Comparison of ENCODE assay signal across 37 cellular contexts in the genomic region with DNA sequence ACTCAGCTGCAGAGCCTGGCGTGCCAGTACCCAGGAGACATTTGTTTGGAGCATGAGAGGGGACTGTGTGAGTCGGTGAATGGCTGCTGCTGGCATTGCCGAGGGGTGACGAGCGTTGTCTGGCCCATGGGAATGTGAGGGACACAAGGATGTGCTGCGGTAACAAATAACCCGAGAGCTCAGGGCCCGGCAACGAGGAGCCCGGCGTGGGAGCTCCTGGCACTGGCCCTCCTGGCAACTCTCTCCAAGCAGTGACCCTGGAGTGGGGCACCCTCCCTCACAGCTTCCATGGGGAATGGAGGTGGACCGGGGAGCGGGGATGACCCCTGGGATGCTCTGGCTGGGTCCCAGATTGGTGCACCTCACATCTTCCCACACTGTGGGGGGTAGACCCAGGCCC. TPM values are rescaled to one million over a fixed set of nuclear protein-coding genes. Genes with fewer than 3 reads are reported as not detected.
"Had no signal": no experiment of that assay in that cellular context is flagged by ENCODE, and none has a peak within 500 bp of the region (broad histone marks: within the 10 kb centered on the region; RNA-seq: fewer than 3 reads in every experiment).

No MANE protein-coding gene starts in this region.

- FAIRE-seq: astrocyte, TTC549 had no signal

- H3K4me1 ChIP-seq: adrenal gland, body of pancreas, breast epithelium had no signal

- H3K9me3 ChIP-seq: adrenal gland, body of pancreas, breast epithelium had no signal

- H3K4me3 ChIP-seq: adrenal gland, body of pancreas, breast epithelium had no signal

- DNase-seq: activated CD4-positive, alpha-beta memory T cell treated with anti-CD3 and anti-CD28 coated beads, Interleukin-2, amount 10 ng/mL, durations not matched to agents 7 days and 5 days; activated CD4-positive, alpha-beta T cell treated with anti-CD3 and anti-CD28 coated beads for 1 hour; activated CD4-positive, alpha-beta T cell treated with anti-CD3 and anti-CD28 coated beads for 36 hours; activated CD4-positive, alpha-beta T cell treated with anti-CD3 and anti-CD28 coated beads for 48 hours; activated CD4-positive, alpha-beta T cell treated with anti-CD3 and anti-CD28 coated beads, Interleukin-2, amount 10 ng/mL, durations not matched to agents 7 days and 5 days; activated CD4-positive, alpha-beta T cell treated with anti-CD3 and anti-CD28 coated beads, Interleukin-2, amount 50 U/mL, for 48 hours; activated CD4-positive, CD25-positive, alpha-beta regulatory T cell; activated CD8-positive, alpha-beta memory T cell treated with anti-CD3 and anti-CD28 coated beads for 24 hours; activated CD8-positive, alpha-beta memory T cell treated with anti-CD3 and anti-CD28 coated beads, Interleukin-2, amount 10 ng/mL, durations not matched to agents 7 days and 5 days; activated CD8-positive, alpha-beta memory T cell treated with anti-CD3 and anti-CD28 coated beads, Interleukin-2, amount 50 U/mL, for 48 hours; activated CD8-positive, alpha-beta T cell treated with anti-CD3 and anti-CD28 coated beads, Interleukin-2, amount 10 ng/mL, durations not matched to agents 7 days and 5 days; activated effector memory CD4-positive, alpha-beta T cell treated with anti-CD3 and anti-CD28 coated beads, Interleukin-2, amount 50 U/mL, for 16 hours; activated gamma-delta T cell treated with Interleukin-2 at 50 U/mL for 16 hours; activated naive CD4-positive, alpha-beta T cell; activated naive CD4-positive, alpha-beta T cell treated with anti-CD3 and anti-CD28 coated beads for 36 hours; activated naive CD4-positive, alpha-beta T cell treated with anti-CD3 and anti-CD28 coated beads, Interleukin-2, amount 50 U/mL, for 16 hours; activated naive CD8-positive, alpha-beta T cell treated with anti-CD3 and anti-CD28 coated beads for 36 hours; activated T-cell treated with anti-CD3 and anti-CD28 coated beads, Interleukin-2, amount 50 U/mL, for 4 hours; activated T-cell treated with anti-CD3 and anti-CD28 coated beads, Interleukin-2, amount 50 U/mL, for 72 hours; adrenal gland; amniotic stem cell; aorta; body of pancreas; brain microvascular endothelial cell; central memory CD4-positive, alpha-beta T cell; T-helper 1 cell; T-helper 2 cell; T-helper 9 cell; WERI-Rb-1 had no signal

- ATAC-seq: activated CD4-positive, alpha-beta T cell treated with anti-CD3 and anti-CD28 coated beads for 36 hours; activated CD4-positive, CD25-positive, alpha-beta regulatory T cell treated with anti-CD3 and anti-CD28 coated beads, Interleukin-2, amount 50 U/mL, for 24 hours; activated CD8-positive, alpha-beta memory T cell treated with anti-CD3 and anti-CD28 coated beads, Interleukin-2, amount 10 ng/mL, durations not matched to agents 7 days and 5 days; activated CD8-positive, alpha-beta T cell treated with anti-CD3 and anti-CD28 coated beads, Interleukin-2, amount 10 ng/mL, durations not matched to agents 7 days and 5 days; activated naive CD4-positive, alpha-beta T cell treated with anti-CD3 and anti-CD28 coated beads, Interleukin-2, amount 50 U/mL, for 72 hours; activated T-cell treated with anti-CD3 and anti-CD28 coated beads, Interleukin-2, amount 50 U/mL, for 4 hours; activated T-cell treated with anti-CD3 and anti-CD28 coated beads, Interleukin-2, amount 50 U/mL, for 72 hours; activated T-helper 17 cell treated with anti-CD3 and anti-CD28 coated beads, Interleukin-2, amount 50 U/mL, for 72 hours; body of pancreas; WTC11 had no signal

- H3K36me3 ChIP-seq: adrenal gland, brain microvascular endothelial cell, breast epithelium, WERI-Rb-1 had no signal

- H3K27ac ChIP-seq: adrenal gland, body of pancreas, brain microvascular endothelial cell, breast epithelium, WERI-Rb-1 had no signal

- H3K27me3 ChIP-seq: adrenal gland, breast epithelium had no signal

RNA-seq across cellular contexts. Expression of gene SORCS2, which starts 44.0 kb away (rescaled TPM):
- total RNA-seq: activated CD4-positive, alpha-beta T cell treated with anti-CD3 and anti-CD28 coated beads, Interleukin-2, amount 10 ng/mL, durations not matched to agents 7 days and 5 days; activated CD8-positive, alpha-beta T cell treated with anti-CD3 and anti-CD28 coated beads, Interleukin-2, amount 10 ng/mL, durations not matched to agents 7 days and 5 days; activated naive CD8-positive, alpha-beta T cell treated with anti-CD3 and anti-CD28 coated beads for 36 hours; activated T-helper 1 cell treated with anti-CD3 and anti-CD28 coated beads, Interleukin-12 subunit alpha, Interleukin-12 subunit beta, Interleukin-2, Interleukin-4 antibody, amounts not matched to agents 30 ng/mL and 10 ng/mL and 1 ng/mL, durations not matched to agents 14 hours and 24 hours and 36 hours had no signal
